ENCODE assay signal across 3 cellular contexts in genomic region chr7:69342154-69342884, GRCh38.
TF ChIP-seq lines count a peak whose summit lies in the region.

No MANE protein-coding gene starts in this region.

TF ChIP-seq in liver, 16 proteins besides CTCF, POLR2A, EP300 and RAD21 (continued from another document):
- TF ChIP-seq ATF3 (IDR thresholded peaks at IDR 0.05) (no peak), TAF1 (conservative IDR thresholded peaks at IDR 0.05) (no peak), RXRA (IDR thresholded peaks at IDR 0.05) (peak; percentile 41 to 80), JUND (IDR thresholded peaks at IDR 0.05) (peak in 1 of 2 donors; percentile 69), MAX (IDR thresholded peaks at IDR 0.05) (peak; percentile 58), YY1 (IDR thresholded peaks at IDR 0.05) (peak; percentile 72), SP1 (IDR thresholded peaks at IDR 0.05) (peak; percentile 51), GABPA (IDR thresholded peaks at IDR 0.05 in 1 of 2, conservative IDR thresholded peaks at IDR 0.05 in 1 of 2) (no peak), FOXA2 (IDR thresholded peaks at IDR 0.05) (peak; percentile 32), EGR1 (IDR thresholded peaks at IDR 0.05; ENCODE audit: low read depth in 2 of 2) (peak in 1 of 2 donors; percentile 37), NR2F2 (IDR thresholded peaks at IDR 0.05) (no peak), REST (IDR thresholded peaks at IDR 0.05) (no peak), HNF4A (conservative IDR thresholded peaks at IDR 0.05) (peak; percentile 44 to 67), ZBTB33 (IDR thresholded peaks at IDR 0.05) (peak; percentile 45), FOXA1 (IDR thresholded peaks at IDR 0.05) (no peak)

TF ChIP-seq in HepG2, 621 proteins besides CTCF, POLR2A, EP300 and RAD21 (continued from another document):
- TF ChIP-seq ARID2 (CRISPR knock-in tag; IDR thresholded peaks at IDR 0.05; ENCODE audit: borderline replicate concordance), result no peak
- TF ChIP-seq ZNF777 (CRISPR knock-in tag; IDR thresholded peaks at IDR 0.05), result no peak
- no peak for TF ChIP-seq ZSCAN29 (CRISPR knock-in tag; conservative IDR thresholded peaks at IDR 0.05)
- TF ChIP-seq ZBTB3 (CRISPR knock-in tag; IDR thresholded peaks at IDR 0.05; ENCODE audit: borderline replicate concordance, low read depth), result no peak
- TF ChIP-seq ZNF720 (CRISPR knock-in tag; IDR thresholded peaks at IDR 0.05), result no peak
- no peak for TF ChIP-seq NFRKB (IDR thresholded peaks at IDR 0.05)
- TF ChIP-seq ZBTB44 (CRISPR knock-in tag; IDR thresholded peaks at IDR 0.05), result no peak
- no peak for TF ChIP-seq SAFB2 (CRISPR knock-in tag; IDR thresholded peaks at IDR 0.05; ENCODE audit: borderline replicate concordance, low read depth)
- no peak for TF ChIP-seq ZNF280B (CRISPR knock-in tag; IDR thresholded peaks at IDR 0.05; ENCODE audit: borderline replicate concordance)
- no peak for TF ChIP-seq ZNF224 (CRISPR knock-in tag; IDR thresholded peaks at IDR 0.05)
- no peak for TF ChIP-seq RFXANK (CRISPR knock-in tag; IDR thresholded peaks at IDR 0.05)
- TF ChIP-seq HIVEP1 (CRISPR knock-in tag; IDR thresholded peaks at IDR 0.05), result no peak
- TF ChIP-seq STAT5B (CRISPR knock-in tag; IDR thresholded peaks at IDR 0.05), result no peak
- TF ChIP-seq TERF1 (CRISPR knock-in tag; IDR thresholded peaks at IDR 0.05), result no peak
- no peak for TF ChIP-seq RBM22 (optimal IDR thresholded peaks at IDR 0.05; ENCODE audit: low read length)
- no peak for TF ChIP-seq MLXIP (CRISPR knock-in tag; IDR thresholded peaks at IDR 0.05; ENCODE audit: borderline replicate concordance)

TF ChIP-seq in SK-N-SH, 30 proteins besides CTCF, POLR2A, EP300 and RAD21 (continued from another document):
- no peak for TF ChIP-seq IRF3 (IDR thresholded peaks at IDR 0.05; ENCODE audit: low read depth, low read length)
- no peak for TF ChIP-seq JUND (IDR thresholded peaks at IDR 0.05)
- TF ChIP-seq EZH2phosphoT487 (IDR thresholded peaks at IDR 0.05; ENCODE audit: borderline replicate concordance, low read depth), result no peak
- TF ChIP-seq RCOR1 (IDR thresholded peaks at IDR 0.05; ENCODE audit: low read length), result no peak
- no peak for TF ChIP-seq GABPA (IDR thresholded peaks at IDR 0.05; ENCODE audit: low read depth)
- TF ChIP-seq FOXJ3 (CRISPR knock-in tag; IDR thresholded peaks at IDR 0.05), result no peak
- TF ChIP-seq PBX3 (IDR thresholded peaks at IDR 0.05), result no peak
- TF ChIP-seq TEAD4 (IDR thresholded peaks at IDR 0.05; ENCODE audit: borderline replicate concordance, insufficient read depth), result no peak
- TF ChIP-seq MXI1 (IDR thresholded peaks at IDR 0.05; ENCODE audit: low read depth, low read length), result no peak
- TF ChIP-seq TCF12 (IDR thresholded peaks at IDR 0.05), result no peak
- no peak for TF ChIP-seq GATA2 (CRISPR knock-in tag; IDR thresholded peaks at IDR 0.05)
- TF ChIP-seq POLR2AphosphoS5 (IDR thresholded peaks at IDR 0.05; ENCODE audit: low read depth, low read length), result no peak
- TF ChIP-seq FOXM1 (IDR thresholded peaks at IDR 0.05; ENCODE audit: low read depth), result no peak
- no peak for TF ChIP-seq RFX5 (IDR thresholded peaks at IDR 0.05; ENCODE audit: low read length)
